Comparison of ENCODE assay signal across 8 cellular contexts in the genomic region with DNA sequence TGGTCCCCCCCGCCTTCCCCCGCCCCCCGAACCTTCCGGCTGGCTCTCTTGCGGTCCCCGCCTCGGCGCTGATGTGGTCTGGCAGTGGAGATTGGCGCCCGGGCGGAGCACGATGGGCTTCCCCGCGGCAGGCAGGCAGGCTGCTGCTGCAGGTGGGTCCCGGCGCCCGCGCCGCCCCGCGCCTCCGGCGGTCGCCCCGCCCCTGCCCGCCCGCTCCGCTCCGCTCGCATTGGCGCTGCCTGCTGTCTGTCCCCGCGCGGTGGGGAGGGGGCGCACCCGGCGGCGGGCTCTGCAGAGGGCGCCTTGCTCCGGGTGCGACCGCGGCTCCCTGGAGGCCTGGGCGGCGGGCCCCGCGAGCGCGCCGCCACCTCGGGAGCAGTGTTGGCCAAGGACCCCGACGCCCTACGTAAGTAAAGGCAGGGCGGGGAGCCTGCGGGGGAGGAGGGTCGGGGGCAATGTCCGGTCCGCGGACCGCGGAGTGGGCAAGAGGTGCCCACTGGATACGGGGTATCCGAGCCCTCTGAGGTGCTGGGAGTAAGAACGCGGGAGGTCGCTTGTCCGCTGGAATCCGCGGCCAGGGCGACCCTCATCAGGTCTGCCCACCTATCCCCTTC. TPM values are rescaled to one million over a fixed set of nuclear protein-coding genes. Genes with fewer than 3 reads are reported as not detected.
DNase-seq lines count a peak whose midpoint lies in the region; ATAC-seq, FAIRE-seq and TF ChIP-seq lines count a peak whose summit lies in the region.

A gene with protein sequence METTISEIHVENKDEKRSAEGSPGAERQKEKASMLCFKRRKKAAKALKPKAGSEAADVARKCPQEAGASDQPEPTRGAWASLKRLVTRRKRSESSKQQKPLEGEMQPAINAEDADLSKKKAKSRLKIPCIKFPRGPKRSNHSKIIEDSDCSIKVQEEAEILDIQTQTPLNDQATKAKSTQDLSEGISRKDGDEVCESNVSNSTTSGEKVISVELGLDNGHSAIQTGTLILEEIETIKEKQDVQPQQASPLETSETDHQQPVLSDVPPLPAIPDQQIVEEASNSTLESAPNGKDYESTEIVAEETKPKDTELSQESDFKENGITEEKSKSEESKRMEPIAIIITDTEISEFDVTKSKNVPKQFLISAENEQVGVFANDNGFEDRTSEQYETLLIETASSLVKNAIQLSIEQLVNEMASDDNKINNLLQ (plus strand): TSS at position 292 of the 614 bp plus-strand sequence. CDS start 2,896 bp downstream, outside the sequence.

- peaks cover 2 to 3% of the 10 kb centered on the region in 2 experiments for H4K20me1 ChIP-seq in H1 (replicated peaks in 1 of 2; ENCODE audit: control insufficient read depth in 1 of 2, insufficient read depth in 2 of 2, low read length in 2 of 2)

- H4K5ac ChIP-seq in H1 (ENCODE audit: insufficient read length, low read depth, low read length) = no peak within 1 kb of the TSS

- H3K18ac ChIP-seq in H1 (ENCODE audit: extremely low read depth, low read length) = no peak within 1 kb of the TSS; the same call in 1 of the 2 replicates

- peaks cover 0 to 3% (median 0%) of the 10 kb centered on the region in 4 experiments; a peak in 2 of 8 replicates for H3K36me3 ChIP-seq in H1 (ENCODE audit: control insufficient read depth in 2 of 4, insufficient read depth in 4 of 4, low read length in 3 of 4)

- no peak within 1 kb of the TSS for H2BK120ac ChIP-seq in H1 (replicated peaks; ENCODE audit: low read depth, low read length)

- no peaks in the 10 kb centered on the region for H3K9me3 Mint-ChIP-seq in activated CD8-positive, alpha-beta T cell treated with anti-CD3 and anti-CD28 coated beads, Interleukin-2, amount 10 ng/mL, durations not matched to agents 7 days and 5 days (ENCODE audit: insufficient read depth)

- no peak within 1 kb of the TSS for H3K4ac ChIP-seq in H1 (replicated peaks; ENCODE audit: insufficient read length, low read depth, low read length)

- 0 out of 4 replicates have a peak, but pooled peaks of 1 of the 2 experiments have one; percentile 8 for TF ChIP-seq RAD21 in H1 (IDR thresholded peaks at IDR 0.05 in 1 of 2, conservative IDR thresholded peaks at IDR 0.05 in 1 of 2; ENCODE audit: low read depth in 2 of 2, low read length in 2 of 2)

- H2AFZ ChIP-seq in H1 (ENCODE audit: low read length) = peak within 1 kb of the TSS; percentile 83; the same call in 1 of the 2 replicates

- H3K27ac Mint-ChIP-seq in activated CD8-positive, alpha-beta T cell treated with anti-CD3 and anti-CD28 coated beads, Interleukin-2, amount 10 ng/mL, durations not matched to agents 7 days and 5 days = peak within 1 kb of the TSS; percentile 71

- H3K79me2 ChIP-seq in H1 (ENCODE audit: control insufficient read depth in 1 of 2, insufficient read depth in 2 of 2, low read length in 2 of 2) = no peaks in the 10 kb centered on the region

- H3K23ac ChIP-seq in H1 (ENCODE audit: insufficient read length) = no peak within 1 kb of the TSS

- peaks cover 4% of the 10 kb centered on the region for H3K27me3 Mint-ChIP-seq in activated CD8-positive, alpha-beta T cell treated with anti-CD3 and anti-CD28 coated beads, Interleukin-2, amount 10 ng/mL, durations not matched to agents 7 days and 5 days (ENCODE audit: low read depth)

- no peak within 1 kb of the TSS for H3K56ac ChIP-seq in H1 (replicated peaks; ENCODE audit: insufficient read length, low read depth, low read length)

- no peaks in the 10 kb centered on the region for H3K79me1 ChIP-seq in H1 (ENCODE audit: low read depth, low read length)

- no peak for FAIRE-seq in H1 (lab: Jason Lieb, UNC)

- H4K8ac ChIP-seq in H1 (ENCODE audit: extremely low read depth, insufficient read depth, low read length) = no peak within 1 kb of the TSS

- ATAC-seq in GM18502 (IDR thresholded peaks at IDR 0.05; ENCODE audit: poor library complexity, unreplicated experiment) = peak; percentile 74
- ATAC-seq in HG02798 (IDR thresholded peaks at IDR 0.05; ENCODE audit: poor library complexity, unreplicated experiment) = peak; percentile 72
- ATAC-seq in activated CD8-positive, alpha-beta T cell treated with anti-CD3 and anti-CD28 coated beads, Interleukin-2, amount 10 ng/mL, durations not matched to agents 7 days and 5 days = peak; percentile 92

- H3K4me1 Mint-ChIP-seq in activated CD8-positive, alpha-beta T cell treated with anti-CD3 and anti-CD28 coated beads, Interleukin-2, amount 10 ng/mL, durations not matched to agents 7 days and 5 days (ENCODE audit: low read depth) = peaks cover 40% of the 10 kb centered on the region

- H2BK15ac ChIP-seq in H1 (ENCODE audit: low read length) = no peak within 1 kb of the TSS

- H2BK20ac ChIP-seq in H1 (ENCODE audit: low read length) = no peak within 1 kb of the TSS

- H3K36me3 Mint-ChIP-seq in activated CD8-positive, alpha-beta T cell treated with anti-CD3 and anti-CD28 coated beads, Interleukin-2, amount 10 ng/mL, durations not matched to agents 7 days and 5 days (ENCODE audit: low read depth) = peaks cover 13% of the 10 kb centered on the region

- 2% methylated on average over 41 of the region's 71 CpGs; no CpG with 5 or more reads in 1 of the 2 experiments for WGBS in H1 (ENCODE audit: extremely low coverage in 1 of 2, insufficient coverage in 1 of 2, insufficient read length in 1 of 2, insufficient replicate concordance in 2 of 2, low coverage in 1 of 2, low lambda C conversion rate in 2 of 2, missing lambda C conversion rate in 1 of 2), 2 experiments

- H3K9ac ChIP-seq in H1 (replicated peaks in 1 of 4; ENCODE audit: extremely low read depth in 1 of 4, low read depth in 3 of 4, low read length in 3 of 4) = peak within 1 kb of the TSS in 3 of 4 experiments; percentile 26 to 40 (median 39); a peak in 6 of 7 replicates

- H2AK5ac ChIP-seq in H1 (ENCODE audit: low read depth, low read length) = no peak within 1 kb of the TSS

- H3K4me2 ChIP-seq in H1 (ENCODE audit: insufficient read depth in 1 of 2, low read depth in 2 of 2, low read length in 2 of 2) = peak within 1 kb of the TSS; percentile 85 to 89

- TF ChIP-seq CTCF in H1 (IDR thresholded peaks at IDR 0.05; ENCODE audit: control extremely low read depth in 1 of 3, insufficient read depth in 1 of 3, low read depth in 1 of 3, low read length in 3 of 3) = 0 out of 4 replicates have a peak, but pooled peaks of 1 of the 3 experiments have one; percentile 15

- CTCF ChIA-PET in activated CD8-positive, alpha-beta T cell treated with anti-CD3 and anti-CD28 coated beads, Interleukin-2, amount 10 ng/mL, durations not matched to agents 7 days and 5 days (lab: Charles Lee) = interaction anchor here (1.0 to 3.7 kb wide), 10 partner anchors 12 to 122 kb away, joined by 3 to 27 read pairs (median 7); partner anchors contain the start of gene ZBTB25
- CTCF ChIA-PET in H1 (lab: Charles Lee; ENCODE audit: partially characterized antibody) = interaction anchor here (0.6 to 2.0 kb wide), 8 partner anchors 10 to 171 kb away, joined by 3 to 6 read pairs (median 4); no protein-coding TSS in a partner anchor

- POLR2A ChIA-PET in activated CD8-positive, alpha-beta T cell treated with anti-CD3 and anti-CD28 coated beads, Interleukin-2, amount 10 ng/mL, durations not matched to agents 7 days and 5 days (lab: Charles Lee) = interaction anchor here (0.8 to 1.9 kb wide), 5 partner anchors 17 to 78 kb away, joined by 3 to 7 read pairs (median 6); partner anchors contain the start of genes MTHFD1 and ZBTB1
- POLR2A ChIA-PET in H1 (lab: Charles Lee; ENCODE audit: partially characterized antibody) = interaction anchor here (0.7 to 6.1 kb wide), 7 partner anchors 8 to 128 kb away, joined by 3 to 52 read pairs (median 6); partner anchors contain the start of genes MTHFD1, ZBTB1 and ZBTB25

- H3K9me3 ChIP-seq in H1 (ENCODE audit: insufficient read depth in 2 of 2, low read depth in 1 of 2, low read length in 1 of 2) = no peaks in the 10 kb centered on the region

- no peak within 1 kb of the TSS for H2BK12ac ChIP-seq in H1 (ENCODE audit: low read depth, low read length)

- peaks cover 13% of the 10 kb centered on the region for H3K23me2 ChIP-seq in H1 (ENCODE audit: low read depth, low read length)

- peak within 1 kb of the TSS; percentile 51 to 70 (median 63) for H3K4me3 ChIP-seq in H1 (ENCODE audit: extremely low read depth in 1 of 4, insufficient read depth in 2 of 4, low read depth in 3 of 4, low read length in 4 of 4)

- H3K4me3 Mint-ChIP-seq in activated CD8-positive, alpha-beta T cell treated with anti-CD3 and anti-CD28 coated beads, Interleukin-2, amount 10 ng/mL, durations not matched to agents 7 days and 5 days = peak within 1 kb of the TSS; percentile 80

- H3K27me3 ChIP-seq in H1 (replicated peaks in 1 of 4; ENCODE audit: control insufficient read depth in 3 of 4, extremely low read depth in 1 of 4, insufficient read depth in 3 of 4, low read length in 3 of 4) = no peaks in the 10 kb centered on the region

- H2BK5ac ChIP-seq in H1 (ENCODE audit: low read depth, low read length) = no peak within 1 kb of the TSS

- no peak within 1 kb of the TSS for H3K27ac ChIP-seq in H1 (ENCODE audit: low read depth, low read length)

- no peak within 1 kb of the TSS for H3K14ac ChIP-seq in H1 (ENCODE audit: insufficient read length)

- TF ChIP-seq EP300 in H1 (IDR thresholded peaks at IDR 0.05; ENCODE audit: borderline replicate concordance in 1 of 2, low read depth in 2 of 2, low read length in 2 of 2) = no peak

- peaks cover 0 to 6% (median 4%) of the 10 kb centered on the region in 4 experiments; a peak in 4 of 7 replicates for H3K4me1 ChIP-seq in H1 (replicated peaks in 1 of 4; ENCODE audit: control insufficient read depth in 3 of 4, insufficient read depth in 4 of 4, low read length in 3 of 4)

- DNase-seq in NCI-H226 (peak; percentile 17), H1 (ENCODE audit: low read depth in 1 of 2, low spot score in 2 of 2) (peak; percentile 50 to 91), mucosa of gallbladder (ENCODE audit: low spot score) (peak; percentile 45), NOMO-1 (lab: John Stamatoyannopoulos, UW; ENCODE audit: unreplicated experiment in 2 of 2) (no peak)
- peak; percentile 71 for DNase-seq in activated CD8-positive, alpha-beta T cell treated with anti-CD3 and anti-CD28 coated beads, Interleukin-2, amount 10 ng/mL, durations not matched to agents 7 days and 5 days
- peak; percentile 19 to 29 for DNase-seq in stimulated activated CD8-positive, alpha-beta memory T cell treated with anti-CD3 and anti-CD28 coated beads, Interleukin-4, amount 100 ng/mL, for 1 hour (ENCODE audit: low read depth in 2 of 2, low spot score in 1 of 2)

- H4K91ac ChIP-seq in H1 (replicated peaks; ENCODE audit: insufficient read length, low read length) = no peak within 1 kb of the TSS

- peak; percentile 21 to 38; a peak in 2 of 3 replicates for TF ChIP-seq POLR2A in H1 (IDR thresholded peaks at IDR 0.05; ENCODE audit: control extremely low read depth in 1 of 2, low read depth in 2 of 2, low read length in 2 of 2)

RNA-seq across cellular contexts. Expression of the gene that starts here (rescaled TPM):
- 1 to 10 TPM; 1.9 to 2.1 TPM for total RNA-seq in activated CD8-positive, alpha-beta T cell treated with anti-CD3 and anti-CD28 coated beads, Interleukin-2, amount 10 ng/mL, durations not matched to agents 7 days and 5 days
- 3.5 and 3.8 TPM in 2 replicates for total RNA-seq in H1 (2021; fragmentation: NEBNext Ultra II Directional; extraction: Animal tissue kit (Norgen Biotek cat#: 25700))
- polyA plus RNA-seq in H1 (2011; rRNA removed) = 0.36 and 0.50 TPM in 2 replicates
- polyA plus RNA-seq in H1 (2011; cell fraction: cytosol; rRNA removed) = 0.58 TPM
- polyA plus RNA-seq in H1 (2011; cell fraction: nucleus; rRNA removed) = 0.57 TPM
- polyA plus RNA-seq in H1 (2012, experiment 1 of 2) = 0.65 to 1.6 TPM (median 1.0 TPM) in 4 replicates
- polyA plus RNA-seq in H1 (2012, experiment 2 of 2) = 0.18 TPM
- 1.8 TPM for polyA plus RNA-seq in H1 (2013, experiment 1 of 2)
- 1.9 TPM for polyA plus RNA-seq in H1 (2013, experiment 2 of 2)
- polyA minus RNA-seq in H1 (2011; rRNA and poly(A)+ RNA removed) = 1.2 and 2.0 TPM in 2 replicates
- polyA minus RNA-seq in H1 (2011; cell fraction: cytosol; rRNA and poly(A)+ RNA removed) = 1.4 TPM
- polyA minus RNA-seq in H1 (2011; cell fraction: nucleus; rRNA and poly(A)+ RNA removed) = 4.1 TPM
- total RNA-seq in mucosa of gallbladder = 1.5 TPM

Comparison
In these comparisons a context has a peak if more than half of its experiments do, and no peak if none do; other contexts are left out.
1. DNase-seq: peak in NCI-H226 (single experiment), activated CD8-positive, alpha-beta T cell treated with anti-CD3 and anti-CD28 coated beads, Interleukin-2, amount 10 ng/mL, durations not matched to agents 7 days and 5 days (single experiment), H1 (2 of 2), mucosa of gallbladder (single experiment) and stimulated activated CD8-positive, alpha-beta memory T cell treated with anti-CD3 and anti-CD28 coated beads, Interleukin-4, amount 100 ng/mL, for 1 hour (2 of 2); none in NOMO-1 (0 of 2).
2. Peak in every context shown above with its lines, with median percentiles within 50 percentile points of each other: ATAC-seq.